1 cellular context compared by ENCODE assay signal in genomic region chr5:138575194-138576015, GRCh38.
TF ChIP-seq lines count a peak whose summit lies in the region.

TSS of gene HSPA9 (minus strand) at chr5:138575401. CDS start at chr5:138575318, 83 bp downstream.

TF ChIP-seq in GM12878, 131 proteins besides CTCF, POLR2A, EP300 and RAD21 (continued from another document):
- TF ChIP-seq SREBF1 (IDR thresholded peaks at IDR 0.05; ENCODE audit: low read length) (0 out of 2 replicates have a peak, but pooled peaks have one; percentile 1), BCL11A (IDR thresholded peaks at IDR 0.05; ENCODE audit: low read depth, low read length) (no peak), E2F4 (IDR thresholded peaks at IDR 0.05; ENCODE audit: low read depth, low read length) (no peak; the same call in 1 of the 2 replicates), GATAD2B (conservative IDR thresholded peaks at IDR 0.05; ENCODE audit: low read depth) (peak; percentile 70; the same call in 1 of the 2 replicates), IKZF2 (IDR thresholded peaks at IDR 0.05) (peak; percentile 73 to 83), ZNF592 (IDR thresholded peaks at IDR 0.05) (peak; percentile 97), KAT2A (conservative IDR thresholded peaks at IDR 0.05; ENCODE audit: control insufficient read depth, low read depth, low read length) (no peak), BMI1 (IDR thresholded peaks at IDR 0.05; ENCODE audit: borderline replicate concordance) (no peak), STAT1 (conservative IDR thresholded peaks at IDR 0.05) (peak; percentile 100), RELB (IDR thresholded peaks at IDR 0.05; ENCODE audit: low read depth) (peak; percentile 98), SKIL (IDR thresholded peaks at IDR 0.05; ENCODE audit: low read depth, poor library complexity, severe bottlenecking) (peak; percentile 64), MAX (IDR thresholded peaks at IDR 0.05; ENCODE audit: low read depth, low read length) (peak; percentile 97), CBX3 (IDR thresholded peaks at IDR 0.05; ENCODE audit: borderline replicate concordance, low read depth) (no peak), USF2 (IDR thresholded peaks at IDR 0.05; ENCODE audit: borderline replicate concordance, low read depth, low read length) (peak; percentile 67), KLF5 (IDR thresholded peaks at IDR 0.05; ENCODE audit: partially characterized antibody) (peak; percentile 93)
TF ChIP-seq in GM12878: peak in this region for 73.
